17 cellular contexts compared by ENCODE assay signal in the genomic region with DNA sequence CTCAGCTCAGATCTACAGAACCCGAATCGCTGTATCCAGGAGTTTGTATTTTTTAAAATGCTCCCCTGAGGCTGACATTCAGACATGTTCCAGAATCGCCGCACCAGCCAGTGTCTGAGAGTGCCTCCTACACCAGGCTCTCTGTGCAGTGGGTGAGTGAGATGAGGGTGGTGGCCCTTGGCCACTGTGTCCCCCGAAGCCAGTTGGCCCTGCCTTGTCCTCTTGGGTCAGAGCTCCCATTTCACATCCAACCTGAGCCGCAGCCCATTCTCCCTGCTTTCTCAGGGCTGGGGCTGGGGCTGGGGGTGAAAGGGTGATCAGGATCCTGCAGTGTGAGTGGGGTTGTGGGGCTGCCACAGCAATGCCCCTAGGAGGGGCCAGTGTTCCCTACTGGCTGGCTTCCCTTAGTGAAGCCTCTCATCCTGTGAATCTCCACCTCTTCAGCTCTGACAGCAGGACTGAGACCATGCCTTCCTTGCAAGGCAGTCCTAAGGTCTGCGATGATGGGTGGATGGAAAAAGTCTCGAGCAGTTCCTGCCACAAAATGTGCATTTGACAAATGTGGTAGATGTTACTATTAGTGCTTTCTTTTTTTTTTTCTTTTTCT. TPM values are rescaled to one million over a fixed set of nuclear protein-coding genes. Genes with fewer than 3 reads are reported as not detected.
DNase-seq lines count a peak whose midpoint lies in the region; ATAC-seq and TF ChIP-seq lines count a peak whose summit lies in the region.
"Had no signal": no experiment of that assay in that cellular context is flagged by ENCODE, and none has a peak within 500 bp of the region (broad histone marks: within the 10 kb centered on the region; RNA-seq: fewer than 3 reads in every experiment).

No MANE protein-coding gene starts in this region.

- TF ChIP-seq CTCF in mucosa of descending colon (IDR thresholded peaks at IDR 0.05) = no peak

- ATAC-seq in Right ventricle myocardium superior (ENCODE audit: poor library complexity) (no peak), mucosa of descending colon (no peak), HG02852 (IDR thresholded peaks at IDR 0.05; ENCODE audit: unreplicated experiment) (no peak)
- ATAC-seq: Right ventricle myocardium inferior had no signal

- H3K36me3 ChIP-seq in mucosa of descending colon (ENCODE audit: low read depth) = no peaks in the 10 kb centered on the region
- H3K36me3 ChIP-seq: BE2C had no signal

- no peak overlapping the region for H3K4me3 ChIP-seq in mucosa of descending colon

- no peaks in the 10 kb centered on the region for H3K9me3 ChIP-seq in mucosa of descending colon
- H3K9me3 ChIP-seq: BE2C had no signal

- DNase-seq in cardiac septum (ENCODE audit: low spot score) (peak; percentile 17), Right ventricle myocardium superior (no peak), mucosa of descending colon (peak in 2 of 3 donors; percentile 14 to 19)
- DNase-seq: BE2C; CD4-positive, CD25-positive, alpha-beta regulatory T cell; COR-L47; DMS 273 treated with DMSO at 0.1 percent for 48 hours; HFFc6; KG1; NCI-H1105 treated with DMSO at 0.1 percent for 48 hours; NCI-H1694 treated with DMSO at 0.1 percent for 48 hours; NCI-H510A; NCI-H748 treated with DMSO at 0.1 percent for 48 hours; NK-92 treated with Interleukin-12 subunit alpha and Interleukin-12 subunit beta, amount 100 ng/mL, for 24 hours had no signal

- intact Hi-C loops in cardiac septum (cut with DNase I) = no loop called here
- intact Hi-C loops in Right ventricle myocardium superior (cut with DNase I) = no loop called here
- intact Hi-C loops in mucosa of descending colon (cut with DNase I, micrococcal nuclease) = no loop called here

- peaks cover 5% of the 10 kb centered on the region for H3K4me1 ChIP-seq in mucosa of descending colon (ENCODE audit: low read depth)
- H3K4me1 ChIP-seq: BE2C had no signal

RNA-seq across cellular contexts. Expression of gene MYCBPAP, which starts 12.9 kb away (rescaled TPM):
- total RNA-seq in cardiac septum = 0.13 TPM
- 0.43 TPM for total RNA-seq in Right ventricle myocardium superior
- total RNA-seq in mucosa of descending colon = 1 to 10 TPM; 1.6 to 3.4 (median 2.4) TPM
- total RNA-seq: A172 had no signal

RNA-seq across cellular contexts. Expression of gene RSAD1, which starts 16.7 kb away (rescaled TPM):
- total RNA-seq in cardiac septum = 35.4 TPM
- 49.7 TPM for total RNA-seq in Right ventricle myocardium superior
- 10 to 100 TPM; 35.9 to 38.2 (median 37.7) TPM for total RNA-seq in mucosa of descending colon

RNA-seq across cellular contexts. Expression of gene CHAD, which starts 26.6 kb away (rescaled TPM):
- total RNA-seq in cardiac septum (0.30 TPM), Right ventricle myocardium superior (0.27 TPM), mucosa of descending colon (10 to 100 TPM in 1 of 3 donors, 1 to 10 TPM in 2; 4.6 to 15.3 (median 5.8) TPM)
- total RNA-seq: A172; CD4-positive, CD25-positive, alpha-beta regulatory T cell; HFFc6 had no signal

RNA-seq across cellular contexts. Expression of gene EPN3, which starts 37.2 kb away (rescaled TPM):
- total RNA-seq in cardiac septum = 8.5 TPM
- total RNA-seq in Right ventricle myocardium superior = 17.7 TPM
- 10 to 100 TPM; 16.2 to 40.0 (median 27.4) TPM for total RNA-seq in mucosa of descending colon
- total RNA-seq: A172; CD4-positive, CD25-positive, alpha-beta regulatory T cell had no signal

RNA-seq across cellular contexts. Expression of gene SPATA20, which starts 51.7 kb away (rescaled TPM):
- total RNA-seq in cardiac septum (51.9 TPM), Right ventricle myocardium superior (58.2 TPM), mucosa of descending colon (10 to 100 TPM; 54.3 to 95.3 (median 65.4) TPM)
